In genomic region chr17:2594657-2595085, GRCh38 we compare ENCODE assay signal across 7 cellular contexts. TPM values are rescaled to one million over a fixed set of nuclear protein-coding genes. Genes with fewer than 3 reads are reported as not detected.
DNase-seq lines count a peak whose midpoint lies in the region; ATAC-seq and TF ChIP-seq lines count a peak whose summit lies in the region.

No MANE protein-coding gene starts in this region.

- H3K27me3 ChIP-seq in H7 (ENCODE audit: control insufficient read depth, insufficient read depth, low read length) (no peaks in the 10 kb centered on the region), endodermal cell (ENCODE audit: control insufficient read depth, insufficient read depth, low read length, poor library complexity, severe bottlenecking) (no peaks in the 10 kb centered on the region), osteoblast (ENCODE audit: insufficient read depth, low read length) (no peaks in the 10 kb centered on the region)

- H3K27ac ChIP-seq in endodermal cell (ENCODE audit: low read depth, low read length) (peak overlapping the region; percentile 99), osteoblast (ENCODE audit: low read depth, low read length) (peak overlapping the region; percentile 89)

- H3K27ac Mint-ChIP-seq in endodermal cell: peak overlapping the region; percentile 89

- no peak for DNase-seq in H7
- DNase-seq in SK-N-DZ (ENCODE audit: low spot score): peak; percentile 33
- DNase-seq in endodermal cell: no peak
- DNase-seq in osteoblast (ENCODE audit: insufficient read length, low spot score, missing footprints): peak; percentile 71
- DNase-seq in NCI-H2107 treated with DMSO at 0.1 percent for 48 hours (lab: John Stamatoyannopoulos, UW; ENCODE audit: unreplicated experiment): no peak

- H3K4me1 Mint-ChIP-seq in endodermal cell: peaks cover 35% of the 10 kb centered on the region

- TF ChIP-seq CTCF in endodermal cell (conservative IDR thresholded peaks at IDR 0.05) (no peak), osteoblast (IDR thresholded peaks at IDR 0.05; ENCODE audit: extremely low read depth, low read depth, low read length) (no peak)

- peak overlapping the region; percentile 93 for H3K9ac ChIP-seq in endodermal cell (ENCODE audit: extremely low read depth, low read length, poor library complexity, severe bottlenecking)

- no peak for ATAC-seq in GM19351 (IDR thresholded peaks at IDR 0.05; ENCODE audit: unreplicated experiment)
- ATAC-seq in HG03095 (IDR thresholded peaks at IDR 0.05; ENCODE audit: unreplicated experiment): no peak

- no peaks in the 10 kb centered on the region for H3K4me1 ChIP-seq in endodermal cell (ENCODE audit: control insufficient read depth, insufficient read depth, low read length)
- peaks cover 18% of the 10 kb centered on the region for H3K4me1 ChIP-seq in osteoblast (ENCODE audit: insufficient read depth, low read length)

- peak overlapping the region; percentile 97 for H3K4me2 ChIP-seq in osteoblast (ENCODE audit: insufficient read depth, low read length)

- no peaks in the 10 kb centered on the region for H3K27me3 Mint-ChIP-seq in endodermal cell (ENCODE audit: insufficient read depth)

- 0% methylated on average over 12 of the region's 12 CpGs for WGBS in endodermal cell (ENCODE audit: insufficient coverage in 1 of 2, insufficient read length in 1 of 2), 2 experiments

- no peak overlapping the region for H2AFZ ChIP-seq in osteoblast (ENCODE audit: low read length)

- H3K9me3 ChIP-seq in endodermal cell (ENCODE audit: control insufficient read depth, low read length) (no peaks in the 10 kb centered on the region), osteoblast (ENCODE audit: low read depth, low read length) (no peaks in the 10 kb centered on the region)

- H3K79me2 ChIP-seq in osteoblast (ENCODE audit: insufficient read depth, low read length): peaks cover 58% of the 10 kb centered on the region

- H3K36me3 ChIP-seq in H7 (replicated peaks; ENCODE audit: control insufficient read depth, insufficient read depth, low read length): no peaks in the 10 kb centered on the region
- peaks cover 3% of the 10 kb centered on the region for H3K36me3 ChIP-seq in endodermal cell (ENCODE audit: control insufficient read depth, insufficient read depth, low read length)
- no peaks in the 10 kb centered on the region for H3K36me3 ChIP-seq in osteoblast (ENCODE audit: insufficient read depth, low read length)

- H3K4me3 Mint-ChIP-seq in endodermal cell: peak overlapping the region; percentile 80

- peaks cover 5% of the 10 kb centered on the region for H3K36me3 Mint-ChIP-seq in endodermal cell (ENCODE audit: low read depth)

- H4K20me1 ChIP-seq in osteoblast (ENCODE audit: insufficient read depth, low read length): peaks cover 52% of the 10 kb centered on the region

- peaks cover 3% of the 10 kb centered on the region for H3K9me3 Mint-ChIP-seq in endodermal cell

- peak overlapping the region; percentile 91 for H3K4me3 ChIP-seq in H7 (ENCODE audit: insufficient read depth, low read depth, low read length)
- peak overlapping the region; percentile 100 for H3K4me3 ChIP-seq in endodermal cell (ENCODE audit: low read length)
- H3K4me3 ChIP-seq in osteoblast (ENCODE audit: insufficient read depth, low read length): peak overlapping the region; percentile 99

RNA-seq across cellular contexts. Expression of gene PAFAH1B1, which starts 1.2 kb away (rescaled TPM):
- total RNA-seq in H7 (2014; rRNA removed; shearing (Covaris generic)): 79.6 and 107 TPM in 2 replicates
- polyA plus RNA-seq in SK-N-DZ (2014; cell fraction: cytosol; rRNA removed): 69.7 and 74.1 TPM in 2 replicates
- 65.8 and 89.7 TPM in 2 replicates for polyA plus RNA-seq in SK-N-DZ (2014; cell fraction: nucleus; rRNA removed)
- 100 to 1,000 TPM; 157 to 200 TPM for total RNA-seq in endodermal cell
- polyA plus RNA-seq in endodermal cell (2013, experiment 1 of 2): 177 TPM
- 172 TPM for polyA plus RNA-seq in endodermal cell (2013, experiment 2 of 2)
- total RNA-seq in osteoblast: 113 and 128 TPM in 2 replicates

Comparison
In these comparisons a context has a peak if more than half of its experiments do, and no peak if none do; other contexts are left out.
1. DNase-seq: peak in SK-N-DZ (single experiment) and osteoblast (single experiment); none in H7 (single experiment), endodermal cell (single experiment) and NCI-H2107 treated with DMSO at 0.1 percent for 48 hours (single experiment).
2. Peak in every context shown above with its lines, with median percentiles within 50 percentile points of each other: H3K4me3 ChIP-seq.